ENCODE assay signal across 14 cellular contexts in the genomic region with DNA sequence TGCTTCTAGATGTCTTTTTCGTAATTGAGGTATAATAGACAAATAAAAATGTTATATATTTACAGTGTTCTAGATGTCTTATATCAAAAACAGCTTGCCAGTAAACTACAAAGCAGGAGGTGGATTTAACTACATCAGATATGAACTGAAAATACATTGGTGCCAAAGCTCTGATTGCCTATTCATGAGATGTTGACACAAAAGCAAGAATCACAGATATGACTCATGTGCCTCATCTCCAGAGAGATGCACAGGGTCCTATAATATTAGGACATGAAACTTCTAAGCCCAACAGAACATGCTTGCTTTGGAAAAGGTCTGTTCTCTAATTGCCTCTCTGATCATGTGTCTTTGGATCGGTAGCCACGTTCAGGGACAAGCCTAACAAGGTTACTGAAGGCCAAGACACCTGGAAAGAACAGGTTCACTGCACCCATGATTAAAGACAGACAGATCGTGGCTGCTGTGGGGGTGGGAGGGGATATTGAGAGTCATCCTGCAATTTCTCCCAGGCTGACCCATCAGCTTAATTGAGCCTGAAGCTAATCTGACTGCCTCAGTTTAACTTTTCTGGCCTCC. TPM values are rescaled to one million over a fixed set of nuclear protein-coding genes. Genes with fewer than 3 reads are reported as not detected.
DNase-seq lines count a peak whose midpoint lies in the region; ATAC-seq and TF ChIP-seq lines count a peak whose summit lies in the region.
"Had no signal": no experiment of that assay in that cellular context is flagged by ENCODE, and none has a peak within 500 bp of the region (broad histone marks: within the 10 kb centered on the region; RNA-seq: fewer than 3 reads in every experiment).

No MANE protein-coding gene starts in this region.

- H3K9me3 ChIP-seq in BLaER1: no peaks in the 10 kb centered on the region
- H3K9me3 ChIP-seq in endodermal cell (ENCODE audit: control insufficient read depth, low read length): no peaks in the 10 kb centered on the region
- no peaks in the 10 kb centered on the region for H3K9me3 ChIP-seq in naive thymus-derived CD4-positive, alpha-beta T cell (ENCODE audit: control insufficient read depth in 2 of 3, low read length in 3 of 3)

- H3K27ac ChIP-seq in BLaER1 (no peak overlapping the region), endodermal cell (ENCODE audit: low read depth, low read length) (no peak overlapping the region)
- no peak overlapping the region for H3K27ac ChIP-seq in naive thymus-derived CD4-positive, alpha-beta T cell (ENCODE audit: low read depth, low read length)

- peak overlapping the region; percentile 29; the same call in 1 of the 2 replicates for H3K4me2 ChIP-seq in BLaER1

- H3K4me3 Mint-ChIP-seq in endodermal cell (no peak overlapping the region), osteocyte (ENCODE audit: unreplicated experiment) (no peak overlapping the region)
- no peak overlapping the region for H3K4me3 Mint-ChIP-seq in naive thymus-derived CD4-positive, alpha-beta T cell
- H3K4me3 Mint-ChIP-seq: type B pancreatic cell had no signal

- H3K9me3 Mint-ChIP-seq in endodermal cell (no peaks in the 10 kb centered on the region), osteocyte (ENCODE audit: unreplicated experiment) (no peaks in the 10 kb centered on the region)
- H3K9me3 Mint-ChIP-seq in naive thymus-derived CD4-positive, alpha-beta T cell: no peaks in the 10 kb centered on the region
- H3K9me3 Mint-ChIP-seq: type B pancreatic cell had no signal

- H3K27me3 ChIP-seq in BLaER1 (no peaks in the 10 kb centered on the region), endodermal cell (ENCODE audit: control insufficient read depth, insufficient read depth, low read length, poor library complexity, severe bottlenecking) (no peaks in the 10 kb centered on the region)
- no peaks in the 10 kb centered on the region for H3K27me3 ChIP-seq in naive thymus-derived CD4-positive, alpha-beta T cell (ENCODE audit: control insufficient read depth in 2 of 2, insufficient read depth in 2 of 2, low read length in 2 of 2)

- H3K27ac Mint-ChIP-seq in endodermal cell: no peak overlapping the region
- no peak overlapping the region for H3K27ac Mint-ChIP-seq in naive thymus-derived CD4-positive, alpha-beta T cell
- no peak overlapping the region for H3K27ac Mint-ChIP-seq in osteocyte (ENCODE audit: unreplicated experiment)
- H3K27ac Mint-ChIP-seq: type B pancreatic cell had no signal

- H3K9ac ChIP-seq in BLaER1 (no peak overlapping the region), endodermal cell (ENCODE audit: extremely low read depth, low read length, poor library complexity, severe bottlenecking) (no peak overlapping the region)

- peaks cover 2% of the 10 kb centered on the region for H3K27me3 Mint-ChIP-seq in endodermal cell (ENCODE audit: insufficient read depth)
- H3K27me3 Mint-ChIP-seq in naive thymus-derived CD4-positive, alpha-beta T cell: peaks cover 0 to 16% (median 0%) of the 10 kb centered on the region in 5 donors
- H3K27me3 Mint-ChIP-seq in osteocyte (ENCODE audit: unreplicated experiment): no peaks in the 10 kb centered on the region
- H3K27me3 Mint-ChIP-seq: type B pancreatic cell had no signal

- H3K4me1 ChIP-seq in BLaER1: peaks cover 80% of the 10 kb centered on the region
- H3K4me1 ChIP-seq in endodermal cell (ENCODE audit: control insufficient read depth, insufficient read depth, low read length): peaks cover 9% of the 10 kb centered on the region
- no peaks in the 10 kb centered on the region for H3K4me1 ChIP-seq in naive thymus-derived CD4-positive, alpha-beta T cell (ENCODE audit: control insufficient read depth in 2 of 2, insufficient read depth in 2 of 2, low read length in 2 of 2)

- H3K36me3 ChIP-seq in BLaER1 (peaks cover 61% of the 10 kb centered on the region), endodermal cell (ENCODE audit: control insufficient read depth, insufficient read depth, low read length) (peaks cover 48% of the 10 kb centered on the region)
- no peaks in the 10 kb centered on the region for H3K36me3 ChIP-seq in naive thymus-derived CD4-positive, alpha-beta T cell (ENCODE audit: control insufficient read depth in 2 of 3, insufficient read depth in 3 of 3, low read length in 3 of 3)

- intact Hi-C loops in naive thymus-derived CD4-positive, alpha-beta T cell (cut with micrococcal nuclease): no loop called here

- no peaks in the 10 kb centered on the region for H3K36me3 Mint-ChIP-seq in endodermal cell (ENCODE audit: low read depth)
- peaks cover 0 to 3% (median 0%) of the 10 kb centered on the region in 5 donors for H3K36me3 Mint-ChIP-seq in naive thymus-derived CD4-positive, alpha-beta T cell
- H3K36me3 Mint-ChIP-seq in osteocyte (ENCODE audit: unreplicated experiment): peaks cover 7% of the 10 kb centered on the region

- peak; percentile 70 for DNase-seq in LNCaP clone FGC (ENCODE audit: low read depth)
- peak; percentile 30 for DNase-seq in endodermal cell
- no peak for DNase-seq in naive thymus-derived CD4-positive, alpha-beta T cell
- no peak for DNase-seq in GM19240 (ENCODE audit: insufficient read length, low spot score)
- DNase-seq in DMS153 treated with DMSO at 0.1 percent for 48 hours (lab: John Stamatoyannopoulos, UW; ENCODE audit: unreplicated experiment): no peak
- DNase-seq in osteocyte (ENCODE audit: extremely low spot score, unreplicated experiment): no peak
- DNase-seq in midbrain (lab: John Stamatoyannopoulos, UW): no peak
- DNase-seq: activated naive CD4-positive, alpha-beta T cell; DMS79; effector CD8-positive, alpha-beta T cell; right cardiac atrium; stimulated activated CD4-positive, alpha-beta T cell treated with anti-CD3 and anti-CD28 coated beads, Interleukin-4, amount 100 ng/mL, for 24 hours had no signal

- ATAC-seq in naive thymus-derived CD4-positive, alpha-beta T cell: peak; percentile 26
- ATAC-seq: right cardiac atrium had no signal

- H3K4me3 ChIP-seq in BLaER1 (no peak overlapping the region), LNCaP clone FGC (ENCODE audit: low read depth, low read length) (no peak overlapping the region), endodermal cell (ENCODE audit: low read length) (no peak overlapping the region)
- no peak overlapping the region for H3K4me3 ChIP-seq in naive thymus-derived CD4-positive, alpha-beta T cell (ENCODE audit: low read length)

- POLR2A ChIA-PET in naive thymus-derived CD4-positive, alpha-beta T cell (lab: Charles Lee): no interaction called here

- H4K20me1 ChIP-seq in BLaER1: peaks cover 100% of the 10 kb centered on the region

- CTCF ChIA-PET in naive thymus-derived CD4-positive, alpha-beta T cell (lab: Charles Lee): no interaction called here

- TF ChIP-seq CTCF in LNCaP clone FGC (IDR thresholded peaks at IDR 0.05; ENCODE audit: control insufficient read depth, extremely low read depth, insufficient read depth): no peak
- TF ChIP-seq CTCF in endodermal cell (conservative IDR thresholded peaks at IDR 0.05): no peak
- TF ChIP-seq CTCF in osteocyte (IDR thresholded peaks at IDR 0.05): no peak

- H3K4me1 Mint-ChIP-seq in endodermal cell (peaks cover 51% of the 10 kb centered on the region), osteocyte (ENCODE audit: unreplicated experiment) (peaks cover 43% of the 10 kb centered on the region)
- H3K4me1 Mint-ChIP-seq in naive thymus-derived CD4-positive, alpha-beta T cell: peaks cover 2 to 71% (median 24%) of the 10 kb centered on the region in 7 donors

- WGBS in endodermal cell (ENCODE audit: insufficient coverage in 1 of 2, insufficient read length in 1 of 2), 2 experiments: 87 to 100% methylated on average over 2 to 4 of the region's 4 CpGs

RNA-seq across cellular contexts. Expression of a gene that starts 16.8 kb away (rescaled TPM):
- total RNA-seq in endodermal cell (10 to 100 TPM; 21.6 to 34.8 TPM), osteocyte (49.5 and 51.1 TPM in 2 replicates)
- polyA plus RNA-seq in endodermal cell (2013, experiment 1 of 2): 6.5 TPM
- 8.7 TPM for polyA plus RNA-seq in endodermal cell (2013, experiment 2 of 2)
- 10 to 100 TPM in 2 of 5 experiments, 1 to 10 TPM in 2, under 1 TPM in 1; 0.58 to 19.4 (median 1.1) TPM for total RNA-seq in naive thymus-derived CD4-positive, alpha-beta T cell
- polyA plus RNA-seq in naive thymus-derived CD4-positive, alpha-beta T cell: under 1 TPM; 0.25 to 0.56 TPM

Comparison
In these comparisons a context has a peak if more than half of its experiments do, and no peak if none do; other contexts are left out.
1. DNase-seq: peak in LNCaP clone FGC (single experiment) and endodermal cell (single experiment); none in naive thymus-derived CD4-positive, alpha-beta T cell (0 of 9), GM19240 (single experiment), DMS153 treated with DMSO at 0.1 percent for 48 hours (single experiment), osteocyte (single experiment) and midbrain (single experiment).